Comparison of ENCODE assay signal across 1 cellular context in genomic region chr4:83535945-83536648, GRCh38.
TF ChIP-seq lines count a peak whose summit lies in the region.

GPAT3 (plus strand) TSS chr4:83536108; CDS start chr4:83536623, 515 bp downstream.

TF ChIP-seq in HepG2, 621 proteins besides CTCF, POLR2A, EP300 and RAD21 (continued from another document and continues in another):
- TF ChIP-seq ZNF639 (CRISPR knock-in tag; conservative IDR thresholded peaks at IDR 0.05): 0 out of 2 replicates have a peak, but pooled peaks have one; percentile 17
- TF ChIP-seq ZNF549 (CRISPR knock-in tag; IDR thresholded peaks at IDR 0.05): no peak
- TF ChIP-seq TEAD3 (CRISPR knock-in tag; optimal IDR thresholded peaks at IDR 0.05; ENCODE audit: borderline replicate concordance): no peak
- TF ChIP-seq DNMT1 (CRISPR knock-in tag; IDR thresholded peaks at IDR 0.05): no peak
- no peak for TF ChIP-seq ARNT (IDR thresholded peaks at IDR 0.05)
- TF ChIP-seq MTA1 (CRISPR knock-in tag; IDR thresholded peaks at IDR 0.05; ENCODE audit: borderline replicate concordance): 0 out of 2 replicates have a peak, but pooled peaks have one; percentile 24
- no peak for TF ChIP-seq ZNF205 (CRISPR knock-in tag; IDR thresholded peaks at IDR 0.05)
- TF ChIP-seq PATZ1 (CRISPR knock-in tag; IDR thresholded peaks at IDR 0.05): peak; percentile 68; the same call in 1 of the 2 replicates
- no peak for TF ChIP-seq ZNF281 (CRISPR knock-in tag; IDR thresholded peaks at IDR 0.05; ENCODE audit: borderline replicate concordance)
- no peak for TF ChIP-seq CAMTA2 (CRISPR knock-in tag; IDR thresholded peaks at IDR 0.05; ENCODE audit: borderline replicate concordance)
- TF ChIP-seq ZNF678 (CRISPR knock-in tag; IDR thresholded peaks at IDR 0.05): no peak
- no peak for TF ChIP-seq ZBTB44 (CRISPR knock-in tag; IDR thresholded peaks at IDR 0.05)
- peak; percentile 86 for TF ChIP-seq CEBPG (CRISPR knock-in tag; IDR thresholded peaks at IDR 0.05)
- TF ChIP-seq KDM4B (CRISPR knock-in tag; IDR thresholded peaks at IDR 0.05): 0 out of 2 replicates have a peak, but pooled peaks have one; percentile 27
- TF ChIP-seq ZNF138 (CRISPR knock-in tag; IDR thresholded peaks at IDR 0.05; ENCODE audit: low read depth): no peak
- no peak for TF ChIP-seq ZBTB43 (CRISPR knock-in tag; conservative IDR thresholded peaks at IDR 0.05)
- peak; percentile 98 for TF ChIP-seq FOSL2 (CRISPR knock-in tag; IDR thresholded peaks at IDR 0.05)
- TF ChIP-seq FOXA3 (CRISPR knock-in tag; IDR thresholded peaks at IDR 0.05): peak; percentile 53
- no peak for TF ChIP-seq U2AF1 (optimal IDR thresholded peaks at IDR 0.05; ENCODE audit: low read depth, low read length)
- TF ChIP-seq KDM2A (CRISPR knock-in tag; IDR thresholded peaks at IDR 0.05; ENCODE audit: borderline replicate concordance, low read depth): peak; percentile 82
- TF ChIP-seq BCL6 (CRISPR knock-in tag; IDR thresholded peaks at IDR 0.05): no peak; the same call in 1 of the 2 replicates
- no peak for TF ChIP-seq ZNF234 (CRISPR knock-in tag; conservative IDR thresholded peaks at IDR 0.05)
- TF ChIP-seq ZNF484 (CRISPR knock-in tag; IDR thresholded peaks at IDR 0.05; ENCODE audit: borderline replicate concordance, low read depth): no peak
- TF ChIP-seq HNRNPK (IDR thresholded peaks at IDR 0.05; ENCODE audit: low read depth, low read length, poor library complexity, severe bottlenecking): no peak
- no peak for TF ChIP-seq MXD3 (CRISPR knock-in tag; IDR thresholded peaks at IDR 0.05)
- no peak for TF ChIP-seq HMGXB3 (CRISPR knock-in tag; IDR thresholded peaks at IDR 0.05; ENCODE audit: borderline replicate concordance)
- TF ChIP-seq ZNF280B (CRISPR knock-in tag; IDR thresholded peaks at IDR 0.05; ENCODE audit: borderline replicate concordance): peak; percentile 21; the same call in 1 of the 2 replicates
- TF ChIP-seq IRX3 (CRISPR knock-in tag; IDR thresholded peaks at IDR 0.05; ENCODE audit: borderline replicate concordance, low read depth): no peak
- 0 out of 2 replicates have a peak, but pooled peaks have one; percentile 12 for TF ChIP-seq MYC (CRISPR knock-in tag; IDR thresholded peaks at IDR 0.05; ENCODE audit: borderline replicate concordance)
- TF ChIP-seq ZKSCAN5 (CRISPR knock-in tag; IDR thresholded peaks at IDR 0.05): no peak
- no peak for TF ChIP-seq ZNF558 (CRISPR knock-in tag; IDR thresholded peaks at IDR 0.05; ENCODE audit: borderline replicate concordance)
- TF ChIP-seq ZXDC (CRISPR knock-in tag; IDR thresholded peaks at IDR 0.05): no peak
- no peak for TF ChIP-seq ZNF720 (CRISPR knock-in tag; IDR thresholded peaks at IDR 0.05)
- TF ChIP-seq BATF2 (CRISPR knock-in tag; IDR thresholded peaks at IDR 0.05): no peak
- TF ChIP-seq KDM5A (IDR thresholded peaks at IDR 0.05; ENCODE audit: borderline replicate concordance, low read length): no peak
- no peak for TF ChIP-seq PLSCR1 (CRISPR knock-in tag; IDR thresholded peaks at IDR 0.05; ENCODE audit: borderline replicate concordance)
- peak; percentile 42; the same call in 1 of the 2 replicates for TF ChIP-seq TBX2 (CRISPR knock-in tag; IDR thresholded peaks at IDR 0.05; ENCODE audit: borderline replicate concordance)
- TF ChIP-seq ZNF33B (CRISPR knock-in tag; IDR thresholded peaks at IDR 0.05): no peak
- no peak for TF ChIP-seq EZH2 (conservative IDR thresholded peaks at IDR 0.05; ENCODE audit: low read depth, low read length)
- TF ChIP-seq ZC3H4 (CRISPR knock-in tag; IDR thresholded peaks at IDR 0.05; ENCODE audit: borderline replicate concordance): no peak
- no peak for TF ChIP-seq TCF7L2 (IDR thresholded peaks at IDR 0.05; ENCODE audit: low read depth, low read length)
- no peak for TF ChIP-seq ATF7-NPFF (CRISPR knock-in tag; IDR thresholded peaks at IDR 0.05; ENCODE audit: low read depth)
